27 cellular contexts compared by ENCODE assay signal in the genomic region with DNA sequence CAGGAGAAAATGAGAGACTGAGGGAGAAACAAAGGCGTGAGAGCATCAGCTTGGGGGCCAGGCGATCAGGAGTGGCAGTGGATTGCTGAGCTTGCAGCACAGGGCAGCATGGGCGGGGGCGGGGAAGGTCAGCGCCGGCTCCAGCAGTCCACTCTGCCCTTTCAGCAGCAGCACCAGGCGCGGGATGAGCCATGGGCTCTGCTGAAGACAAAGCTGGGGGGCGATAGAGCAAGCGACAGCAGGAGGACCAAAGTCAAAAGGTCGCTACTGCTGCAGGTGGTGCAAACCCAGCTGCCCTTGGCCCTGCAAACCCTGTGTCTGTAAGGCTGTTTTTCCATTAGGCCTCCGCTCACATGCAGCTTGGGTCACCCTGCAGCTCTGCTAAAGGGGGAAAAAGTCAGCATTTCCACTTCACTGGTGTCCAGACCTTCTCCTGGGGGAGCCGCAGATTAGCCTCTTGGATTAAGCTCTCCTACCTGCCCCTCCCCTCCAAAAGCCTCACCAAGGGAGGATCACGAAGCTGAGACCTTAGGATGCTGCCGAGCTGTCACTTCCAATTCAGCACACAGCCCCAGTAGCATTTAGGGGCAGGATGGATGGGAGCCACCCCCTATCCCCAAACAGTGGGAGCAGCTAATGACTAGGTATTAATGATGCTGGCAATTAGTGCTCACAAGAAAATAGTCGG.
"Had no signal": no experiment of that assay in that cellular context is flagged by ENCODE, and none has a peak within 500 bp of the region (broad histone marks: within the 10 kb centered on the region; RNA-seq: fewer than 3 reads in every experiment).

No MANE protein-coding gene starts in this region.

- H3K79me2 ChIP-seq: hepatocyte had no signal

- H3K36me3 Mint-ChIP-seq: mesothelial cell of epicardium; stimulated activated effector memory CD8-positive, alpha-beta T cell treated with anti-CD3 and anti-CD28 coated beads, Interleukin-12 subunit alpha, Interleukin-12 subunit beta, amount 100 ng/mL, for 72 hours had no signal

- H3K27me3 ChIP-seq: brain microvascular endothelial cell, hepatocyte, left lung, pancreas, tibial artery had no signal

- H3K4me1 ChIP-seq: left lung, tibial artery had no signal

- H3K27ac ChIP-seq: brain microvascular endothelial cell, hepatocyte, left lung, pancreas, psoas muscle, tibial artery had no signal

- H2AFZ ChIP-seq: hepatocyte had no signal

- DNase-seq: activated B cell treated with CpG ODN at 0.5 μM for 24 hours; activated CD4-positive, alpha-beta memory T cell treated with anti-CD3 and anti-CD28 coated beads, Interleukin-2, amount 10 ng/mL, durations not matched to agents 7 days and 5 days; activated CD4-positive, alpha-beta T cell treated with anti-CD3 and anti-CD28 coated beads for 48 hours; activated gamma-delta T cell treated with Interleukin-2 at 50 U/mL for 16 hours; aorta; brain microvascular endothelial cell; dermis blood vessel endothelial cell; effector CD8-positive, alpha-beta T cell; erythroblast; foreskin fibroblast; immature natural killer cell; left lung; mammary epithelial cell; naive thymus-derived CD8-positive, alpha-beta T cell; pancreas; psoas muscle; small intestine; stimulated activated CD4-positive, alpha-beta T cell treated with anti-CD3 and anti-CD28 coated beads, Interleukin-2, amount 100 ng/mL, for 24 hours; stimulated activated naive CD8-positive, alpha-beta T cell treated with anti-CD3 and anti-CD28 coated beads, Interleukin-15, amount 100 ng/mL, for 72 hours; T-helper 9 cell; tibial artery had no signal

- H3K4me1 Mint-ChIP-seq: activated CD4-positive, alpha-beta memory T cell treated with anti-CD3 and anti-CD28 coated beads, Interleukin-2, amount 10 ng/mL, durations not matched to agents 7 days and 5 days; activated naive CD4-positive, alpha-beta T cell treated with anti-CD3 and anti-CD28 coated beads, Interleukin-2, amount 50 U/mL, for 24 hours; immature natural killer cell; stimulated activated effector memory CD8-positive, alpha-beta T cell treated with anti-CD3 and anti-CD28 coated beads, Interleukin-12 subunit alpha, Interleukin-12 subunit beta, amount 100 ng/mL, for 72 hours; stimulated activated naive CD8-positive, alpha-beta T cell treated with anti-CD3 and anti-CD28 coated beads, Interleukin-15, amount 100 ng/mL, for 72 hours had no signal

- H3K27me3 Mint-ChIP-seq: activated B cell treated with CpG ODN at 0.5 μM for 24 hours; activated naive CD4-positive, alpha-beta T cell treated with anti-CD3 and anti-CD28 coated beads, Interleukin-2, amount 50 U/mL, for 24 hours; naive thymus-derived CD8-positive, alpha-beta T cell; stimulated activated naive CD8-positive, alpha-beta T cell treated with anti-CD3 and anti-CD28 coated beads, Interleukin-15, amount 100 ng/mL, for 72 hours had no signal

- H3K4me3 Mint-ChIP-seq: activated B cell treated with CpG ODN at 0.5 μM for 24 hours; activated CD4-positive, alpha-beta memory T cell treated with anti-CD3 and anti-CD28 coated beads, Interleukin-2, amount 10 ng/mL, durations not matched to agents 7 days and 5 days; activated naive CD4-positive, alpha-beta T cell treated with anti-CD3 and anti-CD28 coated beads, Interleukin-2, amount 50 U/mL, for 24 hours; activated T-helper 1 cell treated with anti-CD3 and anti-CD28 coated beads, Interleukin-12 subunit alpha, Interleukin-12 subunit beta, Interleukin-2, Interleukin-4 antibody, amounts not matched to agents 30 ng/mL and 10 ng/mL and 1 ng/mL, durations not matched to agents 14 hours and 24 hours and 36 hours; immature natural killer cell; mesothelial cell of epicardium; naive thymus-derived CD8-positive, alpha-beta T cell; stimulated activated effector memory CD8-positive, alpha-beta T cell treated with anti-CD3 and anti-CD28 coated beads, Interleukin-12 subunit alpha, Interleukin-12 subunit beta, amount 100 ng/mL, for 72 hours; stimulated activated naive CD8-positive, alpha-beta T cell treated with anti-CD3 and anti-CD28 coated beads, Interleukin-15, amount 100 ng/mL, for 72 hours had no signal

- ATAC-seq: left lung; naive thymus-derived CD8-positive, alpha-beta T cell; pancreas; psoas muscle; sciatic nerve; stimulated activated effector memory CD8-positive, alpha-beta T cell treated with anti-CD3 and anti-CD28 coated beads, Interleukin-12 subunit alpha, Interleukin-12 subunit beta, amount 100 ng/mL, for 72 hours; stimulated activated naive CD8-positive, alpha-beta T cell treated with anti-CD3 and anti-CD28 coated beads, Interleukin-15, amount 100 ng/mL, for 72 hours had no signal

- H3K9me3 ChIP-seq: left lung, pancreas, psoas muscle, tibial artery had no signal

- H3K36me3 ChIP-seq: left lung, pancreas had no signal

- H3K4me2 ChIP-seq: hepatocyte had no signal

- H3K9me3 Mint-ChIP-seq: activated B cell treated with CpG ODN at 0.5 μM for 24 hours; activated CD4-positive, alpha-beta memory T cell treated with anti-CD3 and anti-CD28 coated beads, Interleukin-2, amount 10 ng/mL, durations not matched to agents 7 days and 5 days; activated naive CD4-positive, alpha-beta T cell treated with anti-CD3 and anti-CD28 coated beads, Interleukin-2, amount 50 U/mL, for 24 hours; immature natural killer cell; mesothelial cell of epicardium; stimulated activated effector memory CD8-positive, alpha-beta T cell treated with anti-CD3 and anti-CD28 coated beads, Interleukin-12 subunit alpha, Interleukin-12 subunit beta, amount 100 ng/mL, for 72 hours; stimulated activated naive CD8-positive, alpha-beta T cell treated with anti-CD3 and anti-CD28 coated beads, Interleukin-15, amount 100 ng/mL, for 72 hours had no signal

- H3K4me3 ChIP-seq: hepatocyte, left lung, pancreas, psoas muscle, tibial artery had no signal

- H3K27ac Mint-ChIP-seq: activated B cell treated with CpG ODN at 0.5 μM for 24 hours; activated CD4-positive, alpha-beta memory T cell treated with anti-CD3 and anti-CD28 coated beads, Interleukin-2, amount 10 ng/mL, durations not matched to agents 7 days and 5 days; activated T-helper 1 cell treated with anti-CD3 and anti-CD28 coated beads, Interleukin-12 subunit alpha, Interleukin-12 subunit beta, Interleukin-2, Interleukin-4 antibody, amounts not matched to agents 30 ng/mL and 10 ng/mL and 1 ng/mL, durations not matched to agents 14 hours and 24 hours and 36 hours; immature natural killer cell; mesothelial cell of epicardium; stimulated activated effector memory CD8-positive, alpha-beta T cell treated with anti-CD3 and anti-CD28 coated beads, Interleukin-12 subunit alpha, Interleukin-12 subunit beta, amount 100 ng/mL, for 72 hours; stimulated activated naive CD8-positive, alpha-beta T cell treated with anti-CD3 and anti-CD28 coated beads, Interleukin-15, amount 100 ng/mL, for 72 hours had no signal
